8 cellular contexts compared by ENCODE assay signal in the genomic region with DNA sequence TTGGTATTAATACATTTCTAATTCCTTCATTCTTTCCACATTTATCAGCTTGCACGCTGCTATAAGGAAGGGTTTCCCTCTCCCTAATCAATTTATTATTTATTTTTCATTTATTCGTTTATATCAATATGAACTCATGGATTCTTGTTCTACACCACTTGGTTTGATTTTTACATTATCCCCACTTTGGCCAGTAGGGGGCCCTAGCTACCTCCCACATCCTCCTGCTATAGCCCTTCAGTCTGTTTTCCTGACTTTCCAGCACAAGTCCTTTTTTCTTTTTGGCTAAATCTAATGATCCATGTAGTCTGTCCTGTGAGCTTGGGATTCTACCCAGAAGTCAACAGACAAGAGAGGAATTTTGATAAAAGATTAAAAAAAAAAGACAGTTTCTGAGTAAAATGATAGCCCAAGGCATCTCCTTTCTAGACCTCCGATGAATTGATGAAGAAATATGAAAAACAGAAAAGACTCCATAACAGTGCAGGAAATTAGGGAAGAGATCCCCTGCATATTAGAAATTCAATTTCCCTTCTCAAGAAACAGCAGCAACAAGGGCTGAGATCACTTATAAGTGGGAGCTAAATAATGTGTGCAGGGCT. TPM values are rescaled to one million over a fixed set of nuclear protein-coding genes. Genes with fewer than 3 reads are reported as not detected.
A peak's percentile ranks its signal among the peaks of the same experiment; 100 is the strongest.
DNase-seq lines count a peak whose midpoint lies in the region; ATAC-seq, FAIRE-seq and TF ChIP-seq lines count a peak whose summit lies in the region.

No MANE protein-coding gene starts in this region.

- H3K36me3 ChIP-seq in kidney (ENCODE audit: control insufficient read depth in 1 of 2, insufficient read depth in 2 of 2, low read length in 2 of 2), result no peaks in the 10 kb centered on the region
- H3K36me3 ChIP-seq in transverse colon, result no peaks in the 10 kb centered on the region

- H3K9me3 Mint-ChIP-seq in natural killer cell, result no peaks in the 10 kb centered on the region
- no peaks in the 10 kb centered on the region for H3K9me3 Mint-ChIP-seq in natural killer cell treated with Interleukin-12 subunit alpha and Interleukin-12 subunit beta and Interleukin-15 and Interleukin-18, amount 100 ng/mL, for 72 hours

- H3K27ac Mint-ChIP-seq in natural killer cell, result no peak overlapping the region
- H3K27ac Mint-ChIP-seq in natural killer cell treated with Interleukin-12 subunit alpha and Interleukin-12 subunit beta and Interleukin-15 and Interleukin-18, amount 100 ng/mL, for 72 hours, result peak overlapping the region in 1 of 2 donors; percentile 25

- no peak for TF ChIP-seq POLR2A in transverse colon (IDR thresholded peaks at IDR 0.05)

- WGBS in transverse colon (ENCODE audit: low coverage in 1 of 2), 2 donors, result 35 to 38% methylated on average over 3 of the region's 3 CpGs

- H3K9ac ChIP-seq in kidney (ENCODE audit: low read length in 2 of 2), result no peak overlapping the region

- no peak overlapping the region for H3K4me3 ChIP-seq in kidney (ENCODE audit: low read length in 2 of 2)
- H3K4me3 ChIP-seq in transverse colon, result no peak overlapping the region

- DNase-seq in natural killer cell, result no peak
- no peak for DNase-seq in natural killer cell treated with Interleukin-12 subunit alpha and Interleukin-12 subunit beta and Interleukin-15 and Interleukin-18, amount 100 ng/mL, for 72 hours (ENCODE audit: low spot score)
- peak; percentile 62 to 72 for DNase-seq in Kasumi-1 (lab: John Stamatoyannopoulos, UW)
- peak; percentile 43 for DNase-seq in amniotic epithelial cell (ENCODE audit: low read depth)
- DNase-seq in kidney, result no peak
- DNase-seq in transverse colon, result peak; percentile 19
- DNase-seq in occipital lobe (lab: John Stamatoyannopoulos, UW), result no peak
- DNase-seq in activated T-cell treated with anti-CD3 and anti-CD28 coated beads for 4 hours, result no peak

- no peaks in the 10 kb centered on the region for H3K27me3 Mint-ChIP-seq in natural killer cell (ENCODE audit: low read depth in 2 of 2)
- peaks cover 0 to 2% of the 10 kb centered on the region in 2 donors for H3K27me3 Mint-ChIP-seq in natural killer cell treated with Interleukin-12 subunit alpha and Interleukin-12 subunit beta and Interleukin-15 and Interleukin-18, amount 100 ng/mL, for 72 hours

- H3K4me1 ChIP-seq in kidney (ENCODE audit: control insufficient read depth in 1 of 2, insufficient read depth in 1 of 2, low read depth in 1 of 2, low read length in 2 of 2) (peaks cover 3 to 6% of the 10 kb centered on the region in 2 donors), transverse colon (peaks cover 7 to 15% (median 12%) of the 10 kb centered on the region in 4 donors)

- H3K36me3 Mint-ChIP-seq in natural killer cell, result no peaks in the 10 kb centered on the region
- H3K36me3 Mint-ChIP-seq in natural killer cell treated with Interleukin-12 subunit alpha and Interleukin-12 subunit beta and Interleukin-15 and Interleukin-18, amount 100 ng/mL, for 72 hours, result no peaks in the 10 kb centered on the region

- FAIRE-seq in kidney (lab: Jason Lieb, UNC), result no peak

- H3K27ac ChIP-seq in kidney (ENCODE audit: low read depth in 2 of 2, low read length in 2 of 2) (no peak overlapping the region), transverse colon (peak overlapping the region in 1 of 4 donors; percentile 83)

- intact Hi-C loops in natural killer cell (cut with micrococcal nuclease) (no loop called here), kidney (cut with DNase I) (no loop called here), transverse colon (cut with DNase I; ENCODE audit: low total_unique reads) (no loop called here)

- peaks cover 15 to 16% of the 10 kb centered on the region in 2 donors for H3K4me1 Mint-ChIP-seq in natural killer cell
- peaks cover 13 to 19% of the 10 kb centered on the region in 2 donors for H3K4me1 Mint-ChIP-seq in natural killer cell treated with Interleukin-12 subunit alpha and Interleukin-12 subunit beta and Interleukin-15 and Interleukin-18, amount 100 ng/mL, for 72 hours (ENCODE audit: low read depth in 2 of 2)

- peak overlapping the region; percentile 58 for H3K4me3 Mint-ChIP-seq in natural killer cell
- H3K4me3 Mint-ChIP-seq in natural killer cell treated with Interleukin-12 subunit alpha and Interleukin-12 subunit beta and Interleukin-15 and Interleukin-18, amount 100 ng/mL, for 72 hours, result no peak overlapping the region

- peak; percentile 94 for TF ChIP-seq CTCF in natural killer cell (IDR thresholded peaks at IDR 0.05)
- TF ChIP-seq CTCF in kidney (IDR thresholded peaks at IDR 0.05; ENCODE audit: borderline replicate concordance, extremely low read depth, insufficient read depth), result peak; percentile 41
- peak; percentile 62 to 79 (median 74) for TF ChIP-seq CTCF in transverse colon (IDR thresholded peaks at IDR 0.05)

- no peak for TF ChIP-seq EP300 in transverse colon (IDR thresholded peaks at IDR 0.05; ENCODE audit: low read depth)

- no peaks in the 10 kb centered on the region for H3K27me3 ChIP-seq in transverse colon

- in situ Hi-C loops in transverse colon (cut with MboI; ENCODE audit: low pct_ligation_motif_present in 1 of 4, low pct_unique_long_range_greater_than_20kb in 1 of 4, low sequenced_read_pairs in 3 of 4), result no loop called here

- peak in 2 of 3 donors; percentile 57 to 59 for ATAC-seq in natural killer cell
- no peak for ATAC-seq in natural killer cell treated with Interleukin-12 subunit alpha and Interleukin-12 subunit beta and Interleukin-15 and Interleukin-18, amount 100 ng/mL, for 72 hours

- H3K9me3 ChIP-seq in kidney (ENCODE audit: control insufficient read depth in 1 of 2, low read length in 2 of 2) (no peaks in the 10 kb centered on the region), transverse colon (no peaks in the 10 kb centered on the region)

RNA-seq across cellular contexts. Expression of gene LYZL2, which starts 47.7 kb away (rescaled TPM):
- total RNA-seq in natural killer cell, result not detected
- not detected for total RNA-seq in natural killer cell treated with Interleukin-12 subunit alpha and Interleukin-12 subunit beta and Interleukin-15 and Interleukin-18, amount 100 ng/mL, for 72 hours
- total RNA-seq in kidney, result not detected
- not detected for polyA plus RNA-seq in kidney (ENCODE audit: insufficient read depth, low read depth, low replicate concordance)
- total RNA-seq in transverse colon, result not detected
- total RNA-seq in occipital lobe, result not detected

Comparison
In these comparisons a context has a peak if more than half of its experiments do, and no peak if none do; other contexts are left out.
1. ATAC-seq: peak in natural killer cell (2 of 3); none in natural killer cell treated with Interleukin-12 subunit alpha and Interleukin-12 subunit beta and Interleukin-15 and Interleukin-18, amount 100 ng/mL, for 72 hours (0 of 2).
2. DNase-seq: peak in Kasumi-1 (2 of 2), amniotic epithelial cell (single experiment) and transverse colon (single experiment); none in natural killer cell (single experiment), natural killer cell treated with Interleukin-12 subunit alpha and Interleukin-12 subunit beta and Interleukin-15 and Interleukin-18, amount 100 ng/mL, for 72 hours (single experiment), kidney (single experiment), occipital lobe (single experiment) and activated T-cell treated with anti-CD3 and anti-CD28 coated beads for 4 hours (single experiment).
3. CTCF ChIP-seq: peak in every context shown above with its lines; median percentile 94 in natural killer cell; 74 in transverse colon; 41 in kidney.